In genomic region chr5:42499016-42499415, GRCh38 we compare ENCODE assay signal across 2 cellular contexts.
A peak's percentile ranks its signal among the peaks of the same experiment; 100 is the strongest.
TF ChIP-seq lines count a peak whose summit lies in the region.

No MANE protein-coding gene starts in this region.

TF ChIP-seq in H1, 55 proteins besides CTCF, POLR2A, EP300 and RAD21 (continued from another document):
- no peak for TF ChIP-seq KDM4A (IDR thresholded peaks at IDR 0.05; ENCODE audit: low read depth, low read length, severe bottlenecking)
- no peak for TF ChIP-seq RNF2 (IDR thresholded peaks at IDR 0.05; ENCODE audit: borderline replicate concordance, low read depth, low read length, missing control alignments, poor library complexity, severe bottlenecking)
- no peak for TF ChIP-seq USF2 (IDR thresholded peaks at IDR 0.05; ENCODE audit: low read length)

TF ChIP-seq in liver, 16 proteins besides CTCF, POLR2A, EP300 and RAD21 (continued from another document):
- TF ChIP-seq ZBTB33 (IDR thresholded peaks at IDR 0.05) (no peak), REST (IDR thresholded peaks at IDR 0.05) (no peak), FOXA1 (IDR thresholded peaks at IDR 0.05) (no peak), TAF1 (conservative IDR thresholded peaks at IDR 0.05) (no peak), EGR1 (IDR thresholded peaks at IDR 0.05; ENCODE audit: low read depth in 2 of 2) (peak in 1 of 2 donors; percentile 10), NR2F2 (IDR thresholded peaks at IDR 0.05) (no peak), HNF4G (IDR thresholded peaks at IDR 0.05) (no peak), JUND (IDR thresholded peaks at IDR 0.05) (peak in 1 of 2 donors; percentile 27), FOXA2 (IDR thresholded peaks at IDR 0.05) (no peak), SP1 (IDR thresholded peaks at IDR 0.05) (peak; percentile 17), MAX (IDR thresholded peaks at IDR 0.05) (no peak), YY1 (IDR thresholded peaks at IDR 0.05) (peak; percentile 51), ATF3 (IDR thresholded peaks at IDR 0.05) (peak; percentile 88), RXRA (IDR thresholded peaks at IDR 0.05) (peak; percentile 81 to 87), HNF4A (conservative IDR thresholded peaks at IDR 0.05) (peak; percentile 56 to 67)
